ENCODE assay signal across 11 cellular contexts in genomic region chr2:97673915-97674283, GRCh38. TPM values are rescaled to one million over a fixed set of nuclear protein-coding genes. Genes with fewer than 3 reads are reported as not detected.
A peak's percentile ranks its signal among the peaks of the same experiment; 100 is the strongest.
DNase-seq lines count a peak whose midpoint lies in the region; TF ChIP-seq lines count a peak whose summit lies in the region.
"Had no signal": no experiment of that assay in that cellular context is flagged by ENCODE, and none has a peak within 500 bp of the region (broad histone marks: within the 10 kb centered on the region; RNA-seq: fewer than 3 reads in every experiment).

No MANE protein-coding gene starts in this region.

- no peak overlapping the region for H3K4me3 ChIP-seq in esophagus squamous epithelium

- H3K4me3 Mint-ChIP-seq in activated CD4-positive, alpha-beta memory T cell treated with anti-CD3 and anti-CD28 coated beads for 36 hours, result no peak overlapping the region
- H3K4me3 Mint-ChIP-seq in activated CD4-positive, alpha-beta memory T cell treated with anti-CD3 and anti-CD28 coated beads, Interleukin-2, amount 10 ng/mL, durations not matched to agents 7 days and 5 days, result no peak overlapping the region
- peak overlapping the region; percentile 18 for H3K4me3 Mint-ChIP-seq in activated naive CD8-positive, alpha-beta T cell

- peak overlapping the region; percentile 68 for H3K27ac Mint-ChIP-seq in activated CD4-positive, alpha-beta memory T cell treated with anti-CD3 and anti-CD28 coated beads for 36 hours
- no peak overlapping the region for H3K27ac Mint-ChIP-seq in activated CD4-positive, alpha-beta memory T cell treated with anti-CD3 and anti-CD28 coated beads, Interleukin-2, amount 10 ng/mL, durations not matched to agents 7 days and 5 days
- peak overlapping the region; percentile 70 for H3K27ac Mint-ChIP-seq in activated naive CD8-positive, alpha-beta T cell

- TF ChIP-seq CTCF in esophagus squamous epithelium (IDR thresholded peaks at IDR 0.05), result no peak

- H3K27me3 ChIP-seq in esophagus squamous epithelium, result no peaks in the 10 kb centered on the region

- H3K9me3 Mint-ChIP-seq in activated CD4-positive, alpha-beta memory T cell treated with anti-CD3 and anti-CD28 coated beads for 36 hours, result no peaks in the 10 kb centered on the region
- H3K9me3 Mint-ChIP-seq in activated CD4-positive, alpha-beta memory T cell treated with anti-CD3 and anti-CD28 coated beads, Interleukin-2, amount 10 ng/mL, durations not matched to agents 7 days and 5 days, result no peaks in the 10 kb centered on the region
- no peaks in the 10 kb centered on the region for H3K9me3 Mint-ChIP-seq in activated naive CD8-positive, alpha-beta T cell (ENCODE audit: low read depth)

- H3K27ac ChIP-seq in esophagus squamous epithelium, result no peak overlapping the region
- H3K27ac ChIP-seq: HL-60 had no signal

- DNase-seq in activated CD4-positive, alpha-beta memory T cell treated with anti-CD3 and anti-CD28 coated beads for 36 hours, result peak; percentile 74
- no peak for DNase-seq in activated CD4-positive, alpha-beta memory T cell treated with anti-CD3 and anti-CD28 coated beads, Interleukin-2, amount 10 ng/mL, durations not matched to agents 7 days and 5 days
- peak; percentile 5 for DNase-seq in NCI-H1417 treated with DMSO at 0.1 percent for 48 hours (lab: John Stamatoyannopoulos, UW)
- peak; percentile 58 for DNase-seq in stimulated activated CD8-positive, alpha-beta memory T cell treated with anti-CD3 and anti-CD28 coated beads, Interleukin-15, amount 100 ng/mL, for 48 hours (ENCODE audit: low read depth in 2 of 2)
- DNase-seq in nucleus accumbens (lab: John Stamatoyannopoulos, UW), result no peak
- no peak for DNase-seq in DMS 273 treated with DMSO at 0.1 percent for 48 hours (lab: John Stamatoyannopoulos, UW)
- no peak for DNase-seq in esophagus squamous epithelium (lab: John Stamatoyannopoulos, UW)
- DNase-seq: dermis blood vessel endothelial cell had no signal

- H3K27me3 Mint-ChIP-seq in activated CD4-positive, alpha-beta memory T cell treated with anti-CD3 and anti-CD28 coated beads for 36 hours, result no peaks in the 10 kb centered on the region
- H3K27me3 Mint-ChIP-seq in activated CD4-positive, alpha-beta memory T cell treated with anti-CD3 and anti-CD28 coated beads, Interleukin-2, amount 10 ng/mL, durations not matched to agents 7 days and 5 days, result no peaks in the 10 kb centered on the region
- H3K27me3 Mint-ChIP-seq in activated naive CD8-positive, alpha-beta T cell, result no peaks in the 10 kb centered on the region

- H3K36me3 Mint-ChIP-seq in activated CD4-positive, alpha-beta memory T cell treated with anti-CD3 and anti-CD28 coated beads for 36 hours, result no peaks in the 10 kb centered on the region
- H3K36me3 Mint-ChIP-seq in activated CD4-positive, alpha-beta memory T cell treated with anti-CD3 and anti-CD28 coated beads, Interleukin-2, amount 10 ng/mL, durations not matched to agents 7 days and 5 days (ENCODE audit: low read depth), result no peaks in the 10 kb centered on the region
- H3K36me3 Mint-ChIP-seq in activated naive CD8-positive, alpha-beta T cell, result peaks cover 3% of the 10 kb centered on the region

- peaks cover 28% of the 10 kb centered on the region for H3K4me1 Mint-ChIP-seq in activated CD4-positive, alpha-beta memory T cell treated with anti-CD3 and anti-CD28 coated beads for 36 hours (ENCODE audit: low read depth)
- peaks cover 33% of the 10 kb centered on the region for H3K4me1 Mint-ChIP-seq in activated CD4-positive, alpha-beta memory T cell treated with anti-CD3 and anti-CD28 coated beads, Interleukin-2, amount 10 ng/mL, durations not matched to agents 7 days and 5 days
- H3K4me1 Mint-ChIP-seq in activated naive CD8-positive, alpha-beta T cell (ENCODE audit: low read depth), result peaks cover 21% of the 10 kb centered on the region

- POLR2A ChIA-PET in activated CD4-positive, alpha-beta memory T cell treated with anti-CD3 and anti-CD28 coated beads for 36 hours (lab: Charles Lee), result interaction anchor here (1.7 kb wide), 1 partner anchor 11 kb away, joined by 10 read pairs; no protein-coding TSS in a partner anchor
- POLR2A ChIA-PET in activated CD4-positive, alpha-beta memory T cell treated with anti-CD3 and anti-CD28 coated beads, Interleukin-2, amount 10 ng/mL, durations not matched to agents 7 days and 5 days (lab: Charles Lee), result interaction anchor here (1.4 kb wide), 1 partner anchor 10 kb away, joined by 18 read pairs; the partner anchor contains the start of gene ACTR1B

- WGBS in esophagus squamous epithelium, 2 donors, result 61 to 68% methylated on average over 6 to 8 of the region's 8 CpGs

- no peaks in the 10 kb centered on the region for H3K4me1 ChIP-seq in esophagus squamous epithelium

- CTCF ChIA-PET in activated CD4-positive, alpha-beta memory T cell treated with anti-CD3 and anti-CD28 coated beads for 36 hours (lab: Charles Lee), result interaction anchor here (2.0 kb wide), 1 partner anchor 10 kb away, joined by 10 read pairs; the partner anchor contains the start of gene ACTR1B
- CTCF ChIA-PET in activated CD4-positive, alpha-beta memory T cell treated with anti-CD3 and anti-CD28 coated beads, Interleukin-2, amount 10 ng/mL, durations not matched to agents 7 days and 5 days (lab: Charles Lee), result interaction anchor here (1.6 to 2.2 kb wide), 2 partner anchors 9 to 25 kb away, joined by 7 to 8 read pairs; no protein-coding TSS in a partner anchor

- H3K9me3 ChIP-seq in esophagus squamous epithelium, result no peaks in the 10 kb centered on the region

- no peaks in the 10 kb centered on the region for H3K36me3 ChIP-seq in esophagus squamous epithelium

- intact Hi-C loops in activated CD4-positive, alpha-beta memory T cell treated with anti-CD3 and anti-CD28 coated beads for 36 hours (cut with micrococcal nuclease), result loop anchor here (1.0 to 2.0 kb wide), 2 partner anchors 10 to 15 kb away; partner anchors contain the start of gene ACTR1B
- intact Hi-C loops in esophagus squamous epithelium (cut with DNase I), result no loop called here

- TF ChIP-seq POLR2A in esophagus squamous epithelium (IDR thresholded peaks at IDR 0.05), result no peak

RNA-seq across cellular contexts. Expression of gene C2orf92, which starts 4.4 kb away (rescaled TPM):
- total RNA-seq in activated CD4-positive, alpha-beta memory T cell treated with anti-CD3 and anti-CD28 coated beads for 36 hours, result 1 to 10 TPM; 4.5 to 4.8 TPM
- 10 to 100 TPM in 1 of 2 experiments, 1 to 10 TPM in 1; 9.8 to 12.4 TPM for total RNA-seq in activated CD4-positive, alpha-beta memory T cell treated with anti-CD3 and anti-CD28 coated beads, Interleukin-2, amount 10 ng/mL, durations not matched to agents 7 days and 5 days
- 10 to 100 TPM in 1 of 4 donors, 1 to 10 TPM in 2, not detected in 1; 2.5 to 12.8 (median 2.5) TPM for total RNA-seq in esophagus squamous epithelium

RNA-seq across cellular contexts. Expression of gene ACTR1B, which starts 10.1 kb away (rescaled TPM):
- 100 to 1,000 TPM; 113 to 114 TPM for total RNA-seq in activated CD4-positive, alpha-beta memory T cell treated with anti-CD3 and anti-CD28 coated beads for 36 hours
- 10 to 100 TPM; 97.3 to 98.8 TPM for total RNA-seq in activated CD4-positive, alpha-beta memory T cell treated with anti-CD3 and anti-CD28 coated beads, Interleukin-2, amount 10 ng/mL, durations not matched to agents 7 days and 5 days
- total RNA-seq in esophagus squamous epithelium, result 10 to 100 TPM; 29.3 to 57.8 (median 47.5) TPM

RNA-seq across cellular contexts. Expression of gene COX5B, which starts 28.0 kb away (rescaled TPM):
- 100 to 1,000 TPM; 215 to 217 TPM for total RNA-seq in activated CD4-positive, alpha-beta memory T cell treated with anti-CD3 and anti-CD28 coated beads for 36 hours
- total RNA-seq in activated CD4-positive, alpha-beta memory T cell treated with anti-CD3 and anti-CD28 coated beads, Interleukin-2, amount 10 ng/mL, durations not matched to agents 7 days and 5 days, result 100 to 1,000 TPM; 192 to 203 TPM
- 100 to 1,000 TPM; 350 to 487 (median 415) TPM for total RNA-seq in esophagus squamous epithelium

RNA-seq across cellular contexts. Expression of gene ZAP70, which starts 39.5 kb away (rescaled TPM):
- 100 to 1,000 TPM; 160 to 166 TPM for total RNA-seq in activated CD4-positive, alpha-beta memory T cell treated with anti-CD3 and anti-CD28 coated beads for 36 hours
- 100 to 1,000 TPM; 283 TPM for total RNA-seq in activated CD4-positive, alpha-beta memory T cell treated with anti-CD3 and anti-CD28 coated beads, Interleukin-2, amount 10 ng/mL, durations not matched to agents 7 days and 5 days
- 1 to 10 TPM; 2.2 to 7.8 (median 3.3) TPM for total RNA-seq in esophagus squamous epithelium
- total RNA-seq: dermis blood vessel endothelial cell, H1 had no signal

Comparison
In these comparisons a context has a peak if more than half of its experiments do, and no peak if none do; other contexts are left out.
1. DNase-seq: peak in activated CD4-positive, alpha-beta memory T cell treated with anti-CD3 and anti-CD28 coated beads for 36 hours (single experiment), NCI-H1417 treated with DMSO at 0.1 percent for 48 hours (single experiment) and stimulated activated CD8-positive, alpha-beta memory T cell treated with anti-CD3 and anti-CD28 coated beads, Interleukin-15, amount 100 ng/mL, for 48 hours (2 of 2); none in activated CD4-positive, alpha-beta memory T cell treated with anti-CD3 and anti-CD28 coated beads, Interleukin-2, amount 10 ng/mL, durations not matched to agents 7 days and 5 days (single experiment), nucleus accumbens (0 of 56), DMS 273 treated with DMSO at 0.1 percent for 48 hours (single experiment) and esophagus squamous epithelium (single experiment).